10 cellular contexts compared by ENCODE assay signal in the genomic region with DNA sequence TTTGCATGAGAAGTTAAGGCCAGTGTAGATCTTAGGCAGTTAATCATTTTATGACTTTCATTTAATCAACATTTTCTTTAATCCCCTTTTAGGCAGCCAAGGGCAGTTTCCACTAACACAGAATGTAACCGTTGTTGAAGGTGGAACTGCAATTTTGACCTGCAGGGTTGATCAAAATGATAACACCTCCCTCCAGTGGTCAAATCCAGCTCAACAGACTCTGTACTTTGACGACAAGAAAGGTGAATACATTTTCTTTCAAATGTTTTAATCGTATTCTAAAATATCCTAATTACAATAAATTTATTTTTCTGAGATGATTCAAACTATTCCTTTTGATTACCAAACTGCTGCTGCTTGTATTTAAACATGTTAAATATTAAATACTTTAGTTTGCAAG.
DNase-seq lines count a peak whose midpoint lies in the region; ATAC-seq, FAIRE-seq and TF ChIP-seq lines count a peak whose summit lies in the region.
"Had no signal": no experiment of that assay in that cellular context is flagged by ENCODE, and none has a peak within 500 bp of the region (broad histone marks: within the 10 kb centered on the region; RNA-seq: fewer than 3 reads in every experiment).

No MANE protein-coding gene starts in this region.

- no peak for ATAC-seq in psoas muscle

- no peak overlapping the region for H3K4me2 ChIP-seq in GM23248 (ENCODE audit: unreplicated experiment)

- no peaks in the 10 kb centered on the region for H3K27me3 ChIP-seq in psoas muscle (ENCODE audit: insufficient read depth in 3 of 3, low read length in 2 of 3)
- no peaks in the 10 kb centered on the region for H3K27me3 ChIP-seq in GM23248 (replicated peaks; ENCODE audit: insufficient read depth)

- H2AFZ ChIP-seq in GM23248: no peak overlapping the region

- no peak overlapping the region for H3K4me3 Mint-ChIP-seq in chondrocyte (ENCODE audit: unreplicated experiment)
- H3K4me3 Mint-ChIP-seq: immature natural killer cell had no signal

- DNase-seq in NCI-H510A treated with DMSO at 0.1 percent for 48 hours (lab: John Stamatoyannopoulos, UW) (peak; percentile 39), NCI-H510A (lab: John Stamatoyannopoulos, UW) (no peak), NCI-H526 (lab: John Stamatoyannopoulos, UW) (peak; percentile 28 to 60), chondrocyte (ENCODE audit: low spot score) (no peak), psoas muscle (no peak), GM23248 (no peak), GM19239 (ENCODE audit: insufficient read length, low spot score) (no peak)
- no peak for DNase-seq in activated CD8-positive, alpha-beta memory T cell treated with anti-CD3 and anti-CD28 coated beads, Interleukin-2, amount 50 U/mL, for 4 hours
- DNase-seq: immature natural killer cell, substantia nigra had no signal

- H3K4me1 ChIP-seq in psoas muscle: no peaks in the 10 kb centered on the region
- no peaks in the 10 kb centered on the region for H3K4me1 ChIP-seq in GM23248 (ENCODE audit: insufficient read depth)

- H3K27ac Mint-ChIP-seq in chondrocyte (ENCODE audit: unreplicated experiment): no peak overlapping the region
- H3K27ac Mint-ChIP-seq: immature natural killer cell had no signal

- no peaks in the 10 kb centered on the region for H3K9me2 ChIP-seq in GM23248 (ENCODE audit: insufficient read depth)

- H3K4me3 ChIP-seq in psoas muscle (no peak overlapping the region), GM23248 (no peak overlapping the region)

- H3K4me1 Mint-ChIP-seq in chondrocyte (ENCODE audit: low read depth): no peaks in the 10 kb centered on the region
- H3K4me1 Mint-ChIP-seq: immature natural killer cell had no signal

- H3K9me3 ChIP-seq in psoas muscle (no peaks in the 10 kb centered on the region), GM23248 (ENCODE audit: low read depth) (no peaks in the 10 kb centered on the region)

- H3K36me3 Mint-ChIP-seq in chondrocyte (ENCODE audit: low read depth): peaks cover 1% of the 10 kb centered on the region
- H3K36me3 Mint-ChIP-seq: immature natural killer cell had no signal

- WGBS in psoas muscle, 3 donors: 26 to 30% (median 27%) methylated on average over 3 of the region's 3 CpGs
- 1 to 3% methylated on average over 3 of the region's 3 CpGs for WGBS in GM23248 (ENCODE audit: low coverage in 1 of 2, low lambda C conversion rate in 2 of 2, missing lambda C conversion rate in 2 of 2), 2 experiments

- no peaks in the 10 kb centered on the region for H3F3A ChIP-seq in GM23248 (ENCODE audit: insufficient read depth)

- no peak for FAIRE-seq in GM19239 (lab: Jason Lieb, UNC)

- no peaks in the 10 kb centered on the region for H4K20me1 ChIP-seq in GM23248 (ENCODE audit: insufficient read depth)

- no peaks in the 10 kb centered on the region for H3K79me2 ChIP-seq in GM23248 (ENCODE audit: insufficient read depth)

- H3K36me3 ChIP-seq in psoas muscle (ENCODE audit: insufficient read depth in 1 of 2, low read depth in 1 of 2): no peaks in the 10 kb centered on the region
- H3K36me3 ChIP-seq in GM23248 (ENCODE audit: low read depth): no peaks in the 10 kb centered on the region

- in situ Hi-C loops in GM23248 (cut with MboI): no loop called here

- H3K27me3 Mint-ChIP-seq in chondrocyte (ENCODE audit: low read depth): peaks cover 4% of the 10 kb centered on the region

- H3K9ac ChIP-seq in GM23248: no peak overlapping the region

- intact Hi-C loops in psoas muscle (cut with DNase I): no loop called here

- H3K27ac ChIP-seq in psoas muscle (no peak overlapping the region), GM23248 (no peak overlapping the region)

- peaks cover 14% of the 10 kb centered on the region for H3K9me3 Mint-ChIP-seq in chondrocyte (ENCODE audit: low read depth)

- TF ChIP-seq CTCF in chondrocyte (IDR thresholded peaks at IDR 0.05): peak; percentile 73
- peak; percentile 32 for TF ChIP-seq CTCF in psoas muscle (IDR thresholded peaks at IDR 0.05)

Comparison
In these comparisons a context has a peak if more than half of its experiments do, and no peak if none do; other contexts are left out.
1. DNase-seq: peak in NCI-H510A treated with DMSO at 0.1 percent for 48 hours (single experiment) and NCI-H526 (2 of 2); none in NCI-H510A (single experiment), chondrocyte (single experiment), psoas muscle (0 of 2), activated CD8-positive, alpha-beta memory T cell treated with anti-CD3 and anti-CD28 coated beads, Interleukin-2, amount 50 U/mL, for 4 hours (single experiment), GM23248 (single experiment) and GM19239 (single experiment).